Comparison of ENCODE assay signal across 3 cellular contexts in the genomic region with DNA sequence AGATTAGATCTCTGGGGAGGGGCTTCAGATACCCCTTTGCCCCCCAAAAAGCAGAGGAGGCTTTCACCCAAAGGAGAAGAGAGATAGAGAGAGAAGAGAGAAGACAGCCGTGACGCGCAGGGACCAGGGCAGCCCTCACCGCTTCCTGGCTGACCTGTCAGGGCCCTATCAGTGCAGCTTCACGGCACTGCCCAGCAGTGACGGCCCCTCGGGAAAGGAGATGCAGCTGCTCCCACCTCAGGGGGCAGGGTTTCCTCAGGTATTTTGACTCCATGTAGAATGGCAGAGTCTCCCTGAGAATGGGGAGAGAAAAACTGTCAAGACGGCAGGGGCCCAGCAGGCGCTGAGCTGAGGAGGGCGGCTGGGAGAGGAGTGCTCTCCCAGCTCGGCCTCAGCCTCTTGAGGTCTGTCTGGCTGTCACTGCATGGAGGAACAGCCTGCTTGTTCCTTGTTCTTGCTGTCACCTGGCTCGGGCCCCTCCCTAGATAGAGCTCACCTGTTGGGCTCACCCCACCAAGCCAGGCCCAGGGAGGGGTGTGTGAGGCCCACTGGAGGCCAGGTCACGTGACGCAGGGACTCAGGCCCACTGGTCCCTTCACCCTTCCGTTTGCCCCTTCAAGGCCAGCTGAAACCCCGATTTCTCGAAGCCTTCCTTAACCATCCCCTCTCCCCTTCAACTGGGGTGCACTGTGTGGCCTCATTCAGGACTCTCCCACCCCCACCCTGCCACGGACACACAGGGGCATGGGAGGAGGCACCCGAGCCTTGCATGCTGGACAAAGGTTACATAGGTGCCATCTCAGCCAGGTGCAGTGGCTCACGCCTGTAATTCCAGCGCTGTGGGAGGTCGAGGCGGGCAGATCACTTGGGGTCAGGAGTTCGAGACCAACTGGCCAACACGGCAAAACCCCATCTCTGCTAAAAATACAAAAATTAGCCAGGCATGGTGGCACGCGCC.
TF ChIP-seq lines count a peak whose summit lies in the region.

No MANE protein-coding gene starts in this region.

TF ChIP-seq in Ishikawa, 13 proteins besides CTCF, POLR2A, EP300 and RAD21:
- TF ChIP-seq CREB1 (IDR thresholded peaks at IDR 0.05; ENCODE audit: low read depth), result no peak
- no peak for TF ChIP-seq FOXM1 (IDR thresholded peaks at IDR 0.05; ENCODE audit: borderline replicate concordance, low read depth)
- TF ChIP-seq NFIC (IDR thresholded peaks at IDR 0.05), result no peak
- TF ChIP-seq TCF12 (IDR thresholded peaks at IDR 0.05; ENCODE audit: low read depth), result no peak
- TF ChIP-seq ZBTB7A (IDR thresholded peaks at IDR 0.05; ENCODE audit: low read depth), result no peak
- TF ChIP-seq, protein P1, sequence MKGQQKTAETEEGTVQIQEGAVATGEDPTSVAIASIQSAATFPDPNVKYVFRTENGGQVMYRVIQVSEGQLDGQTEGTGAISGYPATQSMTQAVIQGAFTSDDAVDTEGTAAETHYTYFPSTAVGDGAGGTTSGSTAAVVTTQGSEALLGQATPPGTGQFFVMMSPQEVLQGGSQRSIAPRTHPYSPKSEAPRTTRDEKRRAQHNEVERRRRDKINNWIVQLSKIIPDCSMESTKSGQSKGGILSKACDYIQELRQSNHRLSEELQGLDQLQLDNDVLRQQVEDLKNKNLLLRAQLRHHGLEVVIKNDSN (IDR thresholded peaks at IDR 0.05), result 0 out of 2 replicates have a peak, but pooled peaks have one; percentile 30

TF ChIP-seq in K562, 482 proteins besides CTCF, POLR2A, EP300 and RAD21 (continues in another document):
- no peak for TF ChIP-seq PURB (CRISPR knock-in tag; IDR thresholded peaks at IDR 0.05; ENCODE audit: low read depth)
- TF ChIP-seq U2AF1 (optimal IDR thresholded peaks at IDR 0.05; ENCODE audit: low read depth, low read length), result no peak
- no peak for TF ChIP-seq ASH1L (IDR thresholded peaks at IDR 0.05; ENCODE audit: borderline replicate concordance, low read depth, partially characterized antibody)
- TF ChIP-seq, protein P2, sequence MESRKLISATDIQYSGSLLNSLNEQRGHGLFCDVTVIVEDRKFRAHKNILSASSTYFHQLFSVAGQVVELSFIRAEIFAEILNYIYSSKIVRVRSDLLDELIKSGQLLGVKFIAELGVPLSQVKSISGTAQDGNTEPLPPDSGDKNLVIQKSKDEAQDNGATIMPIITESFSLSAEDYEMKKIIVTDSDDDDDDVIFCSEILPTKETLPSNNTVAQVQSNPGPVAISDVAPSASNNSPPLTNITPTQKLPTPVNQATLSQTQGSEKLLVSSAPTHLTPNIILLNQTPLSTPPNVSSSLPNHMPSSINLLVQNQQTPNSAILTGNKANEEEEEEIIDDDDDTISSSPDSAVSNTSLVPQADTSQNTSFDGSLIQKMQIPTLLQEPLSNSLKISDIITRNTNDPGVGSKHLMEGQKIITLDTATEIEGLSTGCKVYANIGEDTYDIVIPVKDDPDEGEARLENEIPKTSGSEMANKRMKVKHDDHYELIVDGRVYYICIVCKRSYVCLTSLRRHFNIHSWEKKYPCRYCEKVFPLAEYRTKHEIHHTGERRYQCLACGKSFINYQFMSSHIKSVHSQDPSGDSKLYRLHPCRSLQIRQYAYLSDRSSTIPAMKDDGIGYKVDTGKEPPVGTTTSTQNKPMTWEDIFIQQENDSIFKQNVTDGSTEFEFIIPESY (CRISPR knock-in tag; IDR thresholded peaks at IDR 0.05), result no peak
- no peak for TF ChIP-seq SAFB2 (IDR thresholded peaks at IDR 0.05; ENCODE audit: borderline replicate concordance, low read depth, low read length, severe bottlenecking)
- TF ChIP-seq ZNF77 (CRISPR knock-in tag; IDR thresholded peaks at IDR 0.05), result no peak
- TF ChIP-seq BRD4 (IDR thresholded peaks at IDR 0.05), result no peak
- no peak for TF ChIP-seq KDM1A (IDR thresholded peaks at IDR 0.05)
- no peak for TF ChIP-seq MEF2A (IDR thresholded peaks at IDR 0.05; ENCODE audit: control insufficient read depth, low read depth, low read length)
- TF ChIP-seq RBM22 (IDR thresholded peaks at IDR 0.05; ENCODE audit: low read depth, low read length, poor library complexity, severe bottlenecking), result no peak
- TF ChIP-seq CTBP1 (IDR thresholded peaks at IDR 0.05; ENCODE audit: borderline replicate concordance), result no peak
- TF ChIP-seq ZNF232 (CRISPR knock-in tag; IDR thresholded peaks at IDR 0.05), result no peak
- TF ChIP-seq, protein P3, sequence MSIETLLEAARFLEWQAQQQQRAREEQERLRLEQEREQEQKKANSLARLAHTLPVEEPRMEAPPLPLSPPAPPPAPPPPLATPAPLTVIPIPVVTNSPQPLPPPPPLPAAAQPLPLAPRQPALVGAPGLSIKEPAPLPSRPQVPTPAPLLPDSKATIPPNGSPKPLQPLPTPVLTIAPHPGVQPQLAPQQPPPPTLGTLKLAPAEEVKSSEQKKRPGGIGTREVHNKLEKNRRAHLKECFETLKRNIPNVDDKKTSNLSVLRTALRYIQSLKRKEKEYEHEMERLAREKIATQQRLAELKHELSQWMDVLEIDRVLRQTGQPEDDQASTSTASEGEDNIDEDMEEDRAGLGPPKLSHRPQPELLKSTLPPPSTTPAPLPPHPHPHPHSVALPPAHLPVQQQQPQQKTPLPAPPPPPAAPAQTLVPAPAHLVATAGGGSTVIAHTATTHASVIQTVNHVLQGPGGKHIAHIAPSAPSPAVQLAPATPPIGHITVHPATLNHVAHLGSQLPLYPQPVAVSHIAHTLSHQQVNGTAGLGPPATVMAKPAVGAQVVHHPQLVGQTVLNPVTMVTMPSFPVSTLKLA (conservative IDR thresholded peaks at IDR 0.05), result no peak
- TF ChIP-seq ETV6 (IDR thresholded peaks at IDR 0.05; ENCODE audit: borderline replicate concordance in 1 of 2, low read depth in 2 of 2, low read length in 1 of 2), result no peak
- no peak for TF ChIP-seq ETV6 (CRISPR knock-in tag; IDR thresholded peaks at IDR 0.05; ENCODE audit: borderline replicate concordance)
- no peak for TF ChIP-seq ESRRB (CRISPR knock-in tag; IDR thresholded peaks at IDR 0.05; ENCODE audit: borderline replicate concordance)
- TF ChIP-seq, protein P4, sequence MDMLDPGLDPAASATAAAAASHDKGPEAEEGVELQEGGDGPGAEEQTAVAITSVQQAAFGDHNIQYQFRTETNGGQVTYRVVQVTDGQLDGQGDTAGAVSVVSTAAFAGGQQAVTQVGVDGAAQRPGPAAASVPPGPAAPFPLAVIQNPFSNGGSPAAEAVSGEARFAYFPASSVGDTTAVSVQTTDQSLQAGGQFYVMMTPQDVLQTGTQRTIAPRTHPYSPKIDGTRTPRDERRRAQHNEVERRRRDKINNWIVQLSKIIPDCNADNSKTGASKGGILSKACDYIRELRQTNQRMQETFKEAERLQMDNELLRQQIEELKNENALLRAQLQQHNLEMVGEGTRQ (CRISPR knock-in tag; IDR thresholded peaks at IDR 0.05), result peak; percentile 76
- TF ChIP-seq MCM2 (IDR thresholded peaks at IDR 0.05; ENCODE audit: low read depth), result no peak
- TF ChIP-seq DDX20 (tag; IDR thresholded peaks at IDR 0.05; ENCODE audit: low read depth), result no peak
- TF ChIP-seq CBFA2T2 (conservative IDR thresholded peaks at IDR 0.05), result peak; percentile 31
- TF ChIP-seq CEBPB (tag; IDR thresholded peaks at IDR 0.05), result no peak
- no peak for TF ChIP-seq GTF2F1 (IDR thresholded peaks at IDR 0.05; ENCODE audit: low read depth, low read length)
- no peak for TF ChIP-seq EP400 (IDR thresholded peaks at IDR 0.05)
- TF ChIP-seq RAD51 (IDR thresholded peaks at IDR 0.05; ENCODE audit: borderline replicate concordance, low read depth), result peak; percentile 82
- no peak for TF ChIP-seq NFYB (IDR thresholded peaks at IDR 0.05; ENCODE audit: extremely low read depth, insufficient read length)
- no peak for TF ChIP-seq MAFG (tag; conservative IDR thresholded peaks at IDR 0.05)
- TF ChIP-seq, protein P5, sequence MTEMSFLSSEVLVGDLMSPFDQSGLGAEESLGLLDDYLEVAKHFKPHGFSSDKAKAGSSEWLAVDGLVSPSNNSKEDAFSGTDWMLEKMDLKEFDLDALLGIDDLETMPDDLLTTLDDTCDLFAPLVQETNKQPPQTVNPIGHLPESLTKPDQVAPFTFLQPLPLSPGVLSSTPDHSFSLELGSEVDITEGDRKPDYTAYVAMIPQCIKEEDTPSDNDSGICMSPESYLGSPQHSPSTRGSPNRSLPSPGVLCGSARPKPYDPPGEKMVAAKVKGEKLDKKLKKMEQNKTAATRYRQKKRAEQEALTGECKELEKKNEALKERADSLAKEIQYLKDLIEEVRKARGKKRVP (CRISPR knock-in tag; IDR thresholded peaks at IDR 0.05), result no peak

TF ChIP-seq in SK-N-SH, 30 proteins besides CTCF, POLR2A, EP300 and RAD21:
- TF ChIP-seq YY1 (IDR thresholded peaks at IDR 0.05; ENCODE audit: low read depth) (no peak), CHD2 (IDR thresholded peaks at IDR 0.05; ENCODE audit: low read length, partially characterized antibody) (no peak), GABPA (IDR thresholded peaks at IDR 0.05; ENCODE audit: low read depth) (no peak), RCOR1 (IDR thresholded peaks at IDR 0.05; ENCODE audit: low read length) (no peak), NFIC (IDR thresholded peaks at IDR 0.05; ENCODE audit: borderline replicate concordance) (no peak), TAF1 (IDR thresholded peaks at IDR 0.05; ENCODE audit: borderline replicate concordance, low read depth, low read length) (no peak), FOSL2 (IDR thresholded peaks at IDR 0.05; ENCODE audit: borderline replicate concordance, low read depth) (no peak), TCF12 (IDR thresholded peaks at IDR 0.05) (no peak)
TF ChIP-seq in SK-N-SH: peak in this region for 0.
